ENCODE assay signal across 15 cellular contexts in the genomic region with DNA sequence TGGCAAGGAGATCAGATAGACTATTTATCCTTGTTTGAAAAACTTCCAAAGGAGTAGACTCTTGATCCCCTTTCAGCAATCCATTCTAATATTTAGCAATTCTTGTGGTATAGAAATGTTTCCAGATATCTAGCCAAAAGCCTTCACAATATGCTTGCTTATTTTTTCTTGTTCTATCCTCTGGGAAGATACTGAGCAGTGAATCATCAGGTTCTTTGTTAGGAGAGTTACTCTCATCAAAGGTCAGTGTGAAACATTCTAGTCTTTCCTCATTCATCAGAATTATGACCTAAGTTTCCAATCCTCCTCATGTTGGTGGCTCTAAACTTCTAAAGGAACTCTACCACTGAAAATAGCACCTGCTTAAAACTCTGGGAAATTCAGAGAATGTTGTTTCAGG. TPM values are rescaled to one million over a fixed set of nuclear protein-coding genes. Genes with fewer than 3 reads are reported as not detected.
A peak's percentile ranks its signal among the peaks of the same experiment; 100 is the strongest.
DNase-seq lines count a peak whose midpoint lies in the region; ATAC-seq and TF ChIP-seq lines count a peak whose summit lies in the region.
"Had no signal": no experiment of that assay in that cellular context is flagged by ENCODE, and none has a peak within 500 bp of the region (broad histone marks: within the 10 kb centered on the region; RNA-seq: fewer than 3 reads in every experiment).

No MANE protein-coding gene starts in this region.

- no peaks in the 10 kb centered on the region for H3K27me3 ChIP-seq in WERI-Rb-1 (ENCODE audit: insufficient read depth, low read depth, severe bottlenecking)

- no peak for TF ChIP-seq CTCF in WERI-Rb-1 (IDR thresholded peaks at IDR 0.05; ENCODE audit: low read depth, low read length)
- no peak for TF ChIP-seq CTCF in progenitor cell of endocrine pancreas (IDR thresholded peaks at IDR 0.05; ENCODE audit: unreplicated experiment)

- no peaks in the 10 kb centered on the region for H3K27me3 Mint-ChIP-seq in progenitor cell of endocrine pancreas

- peaks cover 10% of the 10 kb centered on the region for H3K36me3 Mint-ChIP-seq in progenitor cell of endocrine pancreas (ENCODE audit: insufficient read depth)

- peaks cover 44% of the 10 kb centered on the region for H3K36me3 ChIP-seq in WERI-Rb-1

- H3K9me3 Mint-ChIP-seq in progenitor cell of endocrine pancreas (ENCODE audit: low read depth) = peaks cover 3% of the 10 kb centered on the region

- no peak for ATAC-seq in HG03469 (IDR thresholded peaks at IDR 0.05; ENCODE audit: unreplicated experiment)
- ATAC-seq: activated T-helper 17 cell treated with anti-CD3 and anti-CD28 coated beads, Interleukin-2, amount 50 U/mL, for 72 hours; right cardiac atrium had no signal

- H3K9me3 ChIP-seq in WERI-Rb-1 (ENCODE audit: severe bottlenecking) = peaks cover 3% of the 10 kb centered on the region

- peak overlapping the region; percentile 95 for H3K27ac ChIP-seq in WERI-Rb-1

- peak overlapping the region; percentile 86 for H3K4me3 ChIP-seq in WERI-Rb-1 (ENCODE audit: low read depth, low read length)

- peak overlapping the region; percentile 0 for H3K4me3 Mint-ChIP-seq in progenitor cell of endocrine pancreas (ENCODE audit: low read depth)
- H3K4me3 Mint-ChIP-seq: activated T-helper 17 cell treated with anti-CD3 and anti-CD28 coated beads, Interleukin-2, amount 50 U/mL, for 72 hours had no signal

- peaks cover 48% of the 10 kb centered on the region for H3K4me1 Mint-ChIP-seq in progenitor cell of endocrine pancreas (ENCODE audit: low read depth)
- H3K4me1 Mint-ChIP-seq: activated T-helper 17 cell treated with anti-CD3 and anti-CD28 coated beads, Interleukin-2, amount 50 U/mL, for 72 hours had no signal

- peak overlapping the region; percentile 12 for H3K27ac Mint-ChIP-seq in progenitor cell of endocrine pancreas
- H3K27ac Mint-ChIP-seq: activated T-helper 17 cell treated with anti-CD3 and anti-CD28 coated beads, Interleukin-2, amount 50 U/mL, for 72 hours had no signal

- DNase-seq in ELR (ENCODE audit: low read depth) (peak; percentile 55), WERI-Rb-1 (no peak), fibroblast of the conjunctiva (ENCODE audit: low read depth) (peak; percentile 82), progenitor cell of endocrine pancreas (ENCODE audit: low spot score, unreplicated experiment) (no peak), UCSD-AML1 (lab: John Stamatoyannopoulos, UW; ENCODE audit: unreplicated experiment) (no peak), NOMO-1 (lab: John Stamatoyannopoulos, UW; ENCODE audit: unreplicated experiment in 2 of 2) (no peak)
- DNase-seq in activated CD4-positive, CD25-positive, alpha-beta regulatory T cell (lab: John Stamatoyannopoulos, UW) = no peak
- DNase-seq: activated CD4-positive, CD25-positive, alpha-beta regulatory T cell treated with anti-CD3 and anti-CD28 coated beads, Interleukin-2, amount 50 U/mL, for 72 hours; COR-L47; mesendoderm; NCI-H1048; NCI-H510A; right cardiac atrium had no signal

RNA-seq across cellular contexts. Expression of a gene that starts 3.9 kb away (rescaled TPM):
- total RNA-seq in progenitor cell of endocrine pancreas = 48.4 and 50.3 TPM in 2 replicates
- total RNA-seq: activated T-helper 17 cell treated with anti-CD3 and anti-CD28 coated beads, Interleukin-2, amount 50 U/mL, for 72 hours had no signal

Comparison
In these comparisons a context has a peak if more than half of its experiments do, and no peak if none do; other contexts are left out.
1. DNase-seq: peak in ELR (single experiment) and fibroblast of the conjunctiva (single experiment); none in WERI-Rb-1 (single experiment), progenitor cell of endocrine pancreas (single experiment), activated CD4-positive, CD25-positive, alpha-beta regulatory T cell (0 of 4), UCSD-AML1 (single experiment) and NOMO-1 (0 of 2).